Comparison of ENCODE assay signal across 9 cellular contexts in genomic region chr7:2451171-2452073, GRCh38. TPM values are rescaled to one million over a fixed set of nuclear protein-coding genes. Genes with fewer than 3 reads are reported as not detected.
DNase-seq lines count a peak whose midpoint lies in the region; ATAC-seq, FAIRE-seq and TF ChIP-seq lines count a peak whose summit lies in the region.
"Had no signal": no experiment of that assay in that cellular context is flagged by ENCODE, and none has a peak within 500 bp of the region (broad histone marks: within the 10 kb centered on the region; RNA-seq: fewer than 3 reads in every experiment).

No MANE protein-coding gene starts in this region.

- peak; percentile 84 to 85 for ATAC-seq in CD4-positive, CD25-positive, alpha-beta regulatory T cell (ENCODE audit: low read depth in 2 of 2)
- peak; percentile 75 for ATAC-seq in GM19397 (IDR thresholded peaks at IDR 0.05; ENCODE audit: unreplicated experiment)
- ATAC-seq in natural killer cell treated with Interleukin-12 subunit alpha and Interleukin-12 subunit beta and Interleukin-15 and Interleukin-18, amount 100 ng/mL, for 72 hours = peak; percentile 91 to 93

- peak overlapping the region in 2 of 4 donors; percentile 46 to 74 for H3K4me3 Mint-ChIP-seq in CD4-positive, CD25-positive, alpha-beta regulatory T cell
- H3K4me3 Mint-ChIP-seq in activated T-helper 1 cell treated with anti-CD3 and anti-CD28 coated beads, Interleukin-12 subunit alpha, Interleukin-12 subunit beta, Interleukin-2, Interleukin-4 antibody, amounts not matched to agents 30 ng/mL and 10 ng/mL and 1 ng/mL, durations not matched to agents 14 hours and 24 hours and 36 hours = no peak overlapping the region
- H3K4me3 Mint-ChIP-seq in natural killer cell treated with Interleukin-12 subunit alpha and Interleukin-12 subunit beta and Interleukin-15 and Interleukin-18, amount 100 ng/mL, for 72 hours = peak overlapping the region; percentile 82

- peak overlapping the region in 1 of 3 donors; percentile 69 for H3K27ac Mint-ChIP-seq in CD4-positive, CD25-positive, alpha-beta regulatory T cell
- no peak overlapping the region for H3K27ac Mint-ChIP-seq in activated T-helper 1 cell treated with anti-CD3 and anti-CD28 coated beads, Interleukin-12 subunit alpha, Interleukin-12 subunit beta, Interleukin-2, Interleukin-4 antibody, amounts not matched to agents 30 ng/mL and 10 ng/mL and 1 ng/mL, durations not matched to agents 14 hours and 24 hours and 36 hours
- H3K27ac Mint-ChIP-seq in natural killer cell treated with Interleukin-12 subunit alpha and Interleukin-12 subunit beta and Interleukin-15 and Interleukin-18, amount 100 ng/mL, for 72 hours = peak overlapping the region in 1 of 2 donors; percentile 77

- no peak overlapping the region for H3K27ac ChIP-seq in CD4-positive, CD25-positive, alpha-beta regulatory T cell (ENCODE audit: insufficient read depth, low read length, poor library complexity, severe bottlenecking)

- H3K4me1 ChIP-seq in CD4-positive, CD25-positive, alpha-beta regulatory T cell (ENCODE audit: control insufficient read depth, insufficient read depth, low read length, poor library complexity, severe bottlenecking) = peaks cover 12% of the 10 kb centered on the region

- FAIRE-seq in RCC 7860 (lab: Jason Lieb, UNC) = no peak

- no peaks in the 10 kb centered on the region for H3K9me3 Mint-ChIP-seq in CD4-positive, CD25-positive, alpha-beta regulatory T cell
- H3K9me3 Mint-ChIP-seq in activated T-helper 1 cell treated with anti-CD3 and anti-CD28 coated beads, Interleukin-12 subunit alpha, Interleukin-12 subunit beta, Interleukin-2, Interleukin-4 antibody, amounts not matched to agents 30 ng/mL and 10 ng/mL and 1 ng/mL, durations not matched to agents 14 hours and 24 hours and 36 hours = no peaks in the 10 kb centered on the region
- H3K9me3 Mint-ChIP-seq in natural killer cell treated with Interleukin-12 subunit alpha and Interleukin-12 subunit beta and Interleukin-15 and Interleukin-18, amount 100 ng/mL, for 72 hours = no peaks in the 10 kb centered on the region

- no peaks in the 10 kb centered on the region for H3K9me3 ChIP-seq in CD4-positive, CD25-positive, alpha-beta regulatory T cell (ENCODE audit: control insufficient read depth in 2 of 2, low read length in 2 of 2)

- H3K36me3 ChIP-seq in CD4-positive, CD25-positive, alpha-beta regulatory T cell (ENCODE audit: control insufficient read depth, insufficient read depth, low read length) = no peaks in the 10 kb centered on the region

- peak; percentile 71 for TF ChIP-seq CTCF in fibroblast of mammary gland (conservative IDR thresholded peaks at IDR 0.05; ENCODE audit: control insufficient read depth, insufficient read depth, low read depth, low read length)

- intact Hi-C loops in activated T-helper 1 cell treated with anti-CD3 and anti-CD28 coated beads, Interleukin-12 subunit alpha, Interleukin-12 subunit beta, Interleukin-2, Interleukin-4 antibody, amounts not matched to agents 30 ng/mL and 10 ng/mL and 1 ng/mL, durations not matched to agents 14 hours and 24 hours and 36 hours (cut with micrococcal nuclease) = loop anchor here (1.0 to 5.0 kb wide), 3 partner anchors 18 to 230 kb away; partner anchors contain the start of genes BRAT1 and IQCE

- peaks cover 0 to 14% (median 3%) of the 10 kb centered on the region in 4 donors for H3K4me1 Mint-ChIP-seq in CD4-positive, CD25-positive, alpha-beta regulatory T cell
- no peaks in the 10 kb centered on the region for H3K4me1 Mint-ChIP-seq in activated T-helper 1 cell treated with anti-CD3 and anti-CD28 coated beads, Interleukin-12 subunit alpha, Interleukin-12 subunit beta, Interleukin-2, Interleukin-4 antibody, amounts not matched to agents 30 ng/mL and 10 ng/mL and 1 ng/mL, durations not matched to agents 14 hours and 24 hours and 36 hours (ENCODE audit: low read depth)
- peaks cover 10% of the 10 kb centered on the region in 2 donors for H3K4me1 Mint-ChIP-seq in natural killer cell treated with Interleukin-12 subunit alpha and Interleukin-12 subunit beta and Interleukin-15 and Interleukin-18, amount 100 ng/mL, for 72 hours (ENCODE audit: low read depth in 2 of 2)

- no peak overlapping the region for H3K4me3 ChIP-seq in CD4-positive, CD25-positive, alpha-beta regulatory T cell (ENCODE audit: low read depth, low read length)
- H3K4me3 ChIP-seq in fibroblast of mammary gland (ENCODE audit: control insufficient read depth, low read depth, low read length) = peak overlapping the region; percentile 25

- peaks cover 7% of the 10 kb centered on the region for H3K27me3 Mint-ChIP-seq in CD4-positive, CD25-positive, alpha-beta regulatory T cell
- H3K27me3 Mint-ChIP-seq in activated T-helper 1 cell treated with anti-CD3 and anti-CD28 coated beads, Interleukin-12 subunit alpha, Interleukin-12 subunit beta, Interleukin-2, Interleukin-4 antibody, amounts not matched to agents 30 ng/mL and 10 ng/mL and 1 ng/mL, durations not matched to agents 14 hours and 24 hours and 36 hours (ENCODE audit: insufficient read depth) = peaks cover 12% of the 10 kb centered on the region
- H3K27me3 Mint-ChIP-seq in natural killer cell treated with Interleukin-12 subunit alpha and Interleukin-12 subunit beta and Interleukin-15 and Interleukin-18, amount 100 ng/mL, for 72 hours = no peaks in the 10 kb centered on the region

- peaks cover 6% of the 10 kb centered on the region for H3K36me3 Mint-ChIP-seq in CD4-positive, CD25-positive, alpha-beta regulatory T cell
- H3K36me3 Mint-ChIP-seq in activated T-helper 1 cell treated with anti-CD3 and anti-CD28 coated beads, Interleukin-12 subunit alpha, Interleukin-12 subunit beta, Interleukin-2, Interleukin-4 antibody, amounts not matched to agents 30 ng/mL and 10 ng/mL and 1 ng/mL, durations not matched to agents 14 hours and 24 hours and 36 hours (ENCODE audit: low read depth) = no peaks in the 10 kb centered on the region
- H3K36me3 Mint-ChIP-seq in natural killer cell treated with Interleukin-12 subunit alpha and Interleukin-12 subunit beta and Interleukin-15 and Interleukin-18, amount 100 ng/mL, for 72 hours = no peaks in the 10 kb centered on the region

- H3K27me3 ChIP-seq in CD4-positive, CD25-positive, alpha-beta regulatory T cell (ENCODE audit: control insufficient read depth, insufficient read depth, low read length) = no peaks in the 10 kb centered on the region

- peak; percentile 53 to 74 (median 67) for DNase-seq in CD4-positive, CD25-positive, alpha-beta regulatory T cell
- peak in 71 of 76 experiments; percentile 12 to 93 (median 74) for DNase-seq in HUDEP-2 (lab: John Stamatoyannopoulos, UW; ENCODE audit: unreplicated experiment in 76 of 76)
- DNase-seq in RCC 7860 (ENCODE audit: low spot score) = peak; percentile 56
- peak; percentile 54 for DNase-seq in activated T-helper 1 cell treated with anti-CD3 and anti-CD28 coated beads, Interleukin-12 subunit alpha, Interleukin-12 subunit beta, Interleukin-2, Interleukin-4 antibody, amounts not matched to agents 30 ng/mL and 10 ng/mL and 1 ng/mL, durations not matched to agents 14 hours and 24 hours and 36 hours (ENCODE audit: low spot score)
- DNase-seq in fibroblast of mammary gland (ENCODE audit: low read depth) = peak; percentile 63
- DNase-seq in natural killer cell treated with Interleukin-12 subunit alpha and Interleukin-12 subunit beta and Interleukin-15 and Interleukin-18, amount 100 ng/mL, for 72 hours (ENCODE audit: low spot score) = peak; percentile 86
- DNase-seq in stimulated activated naive CD4-positive, alpha-beta T cell (lab: John Stamatoyannopoulos, UW) = peak; percentile 36 to 73 (median 66)

RNA-seq across cellular contexts. Expression of gene GRIFIN, which starts 24.8 kb away (rescaled TPM):
- total RNA-seq in CD4-positive, CD25-positive, alpha-beta regulatory T cell = not detected
- not detected for polyA plus RNA-seq in CD4-positive, CD25-positive, alpha-beta regulatory T cell
- not detected in 2 replicates for total RNA-seq in activated T-helper 1 cell treated with anti-CD3 and anti-CD28 coated beads, Interleukin-12 subunit alpha, Interleukin-12 subunit beta, Interleukin-2, Interleukin-4 antibody, amounts not matched to agents 30 ng/mL and 10 ng/mL and 1 ng/mL, durations not matched to agents 14 hours and 24 hours and 36 hours
- total RNA-seq in natural killer cell treated with Interleukin-12 subunit alpha and Interleukin-12 subunit beta and Interleukin-15 and Interleukin-18, amount 100 ng/mL, for 72 hours = not detected
- total RNA-seq: activated CD8-positive, alpha-beta memory T cell treated with anti-CD3 and anti-CD28 coated beads for 36 hours had no signal

RNA-seq across cellular contexts. Expression of gene CHST12, which starts 48.0 kb away (rescaled TPM):
- total RNA-seq in CD4-positive, CD25-positive, alpha-beta regulatory T cell = 27.8 TPM
- polyA plus RNA-seq in CD4-positive, CD25-positive, alpha-beta regulatory T cell = 10 to 100 TPM; 14.1 to 20.4 (median 19.3) TPM
- total RNA-seq in activated T-helper 1 cell treated with anti-CD3 and anti-CD28 coated beads, Interleukin-12 subunit alpha, Interleukin-12 subunit beta, Interleukin-2, Interleukin-4 antibody, amounts not matched to agents 30 ng/mL and 10 ng/mL and 1 ng/mL, durations not matched to agents 14 hours and 24 hours and 36 hours = 9.9 and 10.6 TPM in 2 replicates
- 10 to 100 TPM; 29.6 to 31.7 TPM for total RNA-seq in natural killer cell treated with Interleukin-12 subunit alpha and Interleukin-12 subunit beta and Interleukin-15 and Interleukin-18, amount 100 ng/mL, for 72 hours
